ENCODE assay signal across 8 cellular contexts in the genomic region with DNA sequence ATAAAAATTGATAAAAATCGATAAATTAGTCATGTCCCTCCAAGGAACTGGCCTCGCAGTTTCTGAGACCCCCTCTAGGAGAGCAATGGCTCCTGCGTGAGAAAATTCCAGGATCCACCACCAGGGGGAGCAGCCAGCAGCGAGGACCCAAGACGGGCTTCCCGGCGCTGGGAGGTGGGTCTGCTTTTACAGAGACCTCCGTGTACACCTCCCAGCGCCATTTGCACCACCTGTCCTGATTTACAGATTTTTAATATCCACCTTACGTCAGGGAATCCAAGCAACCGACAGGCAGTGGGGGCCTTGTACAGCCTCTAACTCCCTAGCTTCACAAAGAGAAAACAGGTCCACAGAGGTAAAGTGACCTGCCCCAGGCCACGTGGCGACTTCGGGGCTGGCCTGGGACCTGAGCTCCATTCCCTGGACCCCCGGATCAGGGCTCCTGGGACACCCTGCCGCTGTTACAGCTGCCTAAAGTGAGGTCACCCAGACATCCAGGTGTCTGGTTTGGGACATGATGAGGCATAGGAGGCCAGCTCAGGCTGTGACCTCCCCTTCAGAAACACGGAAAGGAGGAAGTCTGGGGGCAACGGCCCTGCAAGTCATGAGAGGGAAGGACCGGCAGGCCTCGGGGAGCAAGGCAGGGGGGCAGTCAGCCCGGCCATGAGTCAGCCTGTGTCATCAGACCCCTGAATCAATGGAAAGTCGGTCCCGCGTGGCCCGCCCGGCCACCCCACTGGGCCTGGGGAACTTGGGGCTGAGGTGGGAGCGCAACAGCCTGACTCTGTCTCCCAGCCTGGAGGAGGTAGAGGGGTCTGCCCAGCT. TPM values are rescaled to one million over a fixed set of nuclear protein-coding genes. Genes with fewer than 3 reads are reported as not detected.
DNase-seq lines count a peak whose midpoint lies in the region; ATAC-seq and TF ChIP-seq lines count a peak whose summit lies in the region.

No MANE protein-coding gene starts in this region.

- CTCF ChIA-PET in Calu3 (lab: Charles Lee), result interaction anchor here (0.9 to 1.1 kb wide), 8 partner anchors 9 to 124 kb away, joined by 3 to 4 read pairs (median 4); partner anchors contain the start of genes CCDC157, RNF215, SF3A1 and TBC1D10A

- DNase-seq in Calu3 (peak; percentile 90), T follicular helper cell (ENCODE audit: low read depth) (peak; percentile 68), left ventricle myocardium superior (peak; percentile 82), sciatic nerve (ENCODE audit: low spot score) (peak; percentile 91)
- peak; percentile 67 for DNase-seq in activated naive CD8-positive, alpha-beta T cell treated with anti-CD3 and anti-CD28 coated beads, Interleukin-2, amount 50 U/mL, for 16 hours (ENCODE audit: low read depth, low spot score)

- H3K36me3 ChIP-seq in KOPT-K1 (ENCODE audit: insufficient read depth, low read length), result peaks cover 35% of the 10 kb centered on the region

- no TSS peak for BruUV-seq in Calu3 (replicated peaks; lab: Mats Ljungman, UMichigan)

- intact Hi-C loops in Calu3 (cut with micrococcal nuclease; ENCODE audit: unreplicated experiment), result loop anchor here (1.0 kb wide), 1 partner anchor 23 kb away; no protein-coding TSS in a partner anchor
- intact Hi-C loops in left ventricle myocardium superior (cut with micrococcal nuclease), result no loop called here
- intact Hi-C loops in sciatic nerve (cut with DNase I), result loop anchor here (2.0 kb wide), 1 partner anchor 124 kb away; the partner anchor contains the start of gene RNF215

- no peaks in the 10 kb centered on the region for H3K27me3 Mint-ChIP-seq in Calu3 (ENCODE audit: unreplicated experiment)

- peaks cover 7% of the 10 kb centered on the region for H3K36me3 Mint-ChIP-seq in Calu3 (ENCODE audit: insufficient read depth, unreplicated experiment)

- H3K4me1 Mint-ChIP-seq in Calu3 (ENCODE audit: low read depth, unreplicated experiment), result peaks cover 48% of the 10 kb centered on the region

- TF ChIP-seq CTCF in Calu3 (IDR thresholded peaks at IDR 0.05; ENCODE audit: unreplicated experiment), result peak; percentile 98

- peak overlapping the region; percentile 60 for H3K27ac Mint-ChIP-seq in Calu3 (ENCODE audit: unreplicated experiment)

- no peaks in the 10 kb centered on the region for H3K9me3 ChIP-seq in KOPT-K1 (ENCODE audit: insufficient read depth, low read length, poor library complexity, severe bottlenecking)

- H3K27ac ChIP-seq in KOPT-K1 (ENCODE audit: low read depth, low read length, poor library complexity, severe bottlenecking), result peak overlapping the region; percentile 100

- H3K9me3 Mint-ChIP-seq in Calu3 (ENCODE audit: low read depth, unreplicated experiment), result no peaks in the 10 kb centered on the region

- ATAC-seq in left ventricle myocardium superior (peak; percentile 60), sciatic nerve (peak; percentile 65), GM19328 (IDR thresholded peaks at IDR 0.05; ENCODE audit: unreplicated experiment) (no peak), HG03457 (IDR thresholded peaks at IDR 0.05; ENCODE audit: unreplicated experiment) (no peak)

- H3K4me3 Mint-ChIP-seq in Calu3 (ENCODE audit: low read depth, unreplicated experiment), result peak overlapping the region; percentile 20

RNA-seq across cellular contexts. Expression of gene OSM, which starts 3.5 kb away (rescaled TPM):
- not detected in 2 replicates for total RNA-seq in Calu3 (2022)
- not detected for total RNA-seq in left ventricle myocardium superior
- 6.4 TPM for total RNA-seq in sciatic nerve

RNA-seq across cellular contexts. Expression of gene LIF, which starts 16.6 kb away (rescaled TPM):
- 202 and 260 TPM in 2 replicates for total RNA-seq in Calu3 (2022)
- total RNA-seq in left ventricle myocardium superior, result 0.64 TPM
- 3.2 TPM for total RNA-seq in sciatic nerve

RNA-seq across cellular contexts. Expression of gene CASTOR1, which starts 26.2 kb away (rescaled TPM):
- total RNA-seq in Calu3 (2022), result 12.0 and 14.2 TPM in 2 replicates
- total RNA-seq in left ventricle myocardium superior, result 7.6 TPM
- 15.9 TPM for total RNA-seq in sciatic nerve

Comparison
In these comparisons a context has a peak if more than half of its experiments do, and no peak if none do; other contexts are left out.
1. ATAC-seq: peak in left ventricle myocardium superior (single experiment) and sciatic nerve (single experiment); none in GM19328 (single experiment) and HG03457 (single experiment).
2. RNA of gene LIF, which starts 16.6 kb away (total RNA-seq): 202 to 260 TPM in Calu3; 3.2 TPM in sciatic nerve (single experiment) and 0.64 TPM in left ventricle myocardium superior (single experiment); every median in the first group is over 10 times any median in the second.
3. Peak in every context shown above with its lines, with median percentiles within 50 percentile points of each other: DNase-seq.